In the genomic region with DNA sequence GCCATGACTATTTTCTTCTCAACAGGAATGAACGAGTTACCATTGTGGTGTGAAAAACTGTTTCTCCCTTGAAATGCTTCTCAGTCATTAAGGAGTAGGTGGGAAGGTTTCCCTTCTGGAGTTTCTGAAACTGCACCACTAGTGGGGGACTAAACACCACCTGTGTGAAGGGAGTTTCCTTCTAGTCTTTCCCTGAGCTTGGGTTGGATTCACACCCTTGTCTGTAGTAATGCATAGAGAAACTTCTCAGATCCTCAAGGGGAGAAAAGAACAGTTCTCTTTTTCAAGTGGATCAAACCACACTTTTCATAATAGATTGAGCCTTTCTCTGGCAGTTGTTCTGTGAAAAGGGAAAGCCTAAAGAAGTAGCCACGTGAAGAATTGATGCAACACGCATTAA, we compare ENCODE assay signal across 1 cellular context.
TF ChIP-seq lines count a peak whose summit lies in the region.

No MANE protein-coding gene starts in this region.

TF ChIP-seq in GM12891, 5 proteins besides CTCF, POLR2A, EP300 and RAD21:
- TF ChIP-seq POU2F2 (IDR thresholded peaks at IDR 0.05; ENCODE audit: low read depth, low read length) = no peak
- peak; percentile 47; the same call in 1 of the 2 replicates for TF ChIP-seq SPI1 (IDR thresholded peaks at IDR 0.05; ENCODE audit: low read depth, low read length)
- TF ChIP-seq POLR2AphosphoS5 (IDR thresholded peaks at IDR 0.05; ENCODE audit: low read depth, low read length) = no peak
TF ChIP-seq in GM12891: peak in this region for 1.
